Comparison of ENCODE assay signal across 8 cellular contexts in genomic region chr4:83771113-83771705, GRCh38.
A peak's percentile ranks its signal among the peaks of the same experiment; 100 is the strongest.
DNase-seq lines count a peak whose midpoint lies in the region; ATAC-seq and TF ChIP-seq lines count a peak whose summit lies in the region.

No MANE protein-coding gene starts in this region.

- H3K4me3 ChIP-seq in fibroblast of lung (replicated peaks in 1 of 4; ENCODE audit: control extremely low read depth in 1 of 4, insufficient read depth in 1 of 4, low read depth in 3 of 4, low read length in 4 of 4) = no peak overlapping the region

- no peaks in the 10 kb centered on the region for H3K4me1 Mint-ChIP-seq in activated naive CD8-positive, alpha-beta T cell treated with anti-CD3 and anti-CD28 coated beads, Interleukin-2, amount 50 U/mL, for 24 hours

- H3K27ac ChIP-seq in fibroblast of lung (ENCODE audit: insufficient read depth, low read length) = no peak overlapping the region

- H3K9me3 Mint-ChIP-seq in activated naive CD8-positive, alpha-beta T cell treated with anti-CD3 and anti-CD28 coated beads, Interleukin-2, amount 50 U/mL, for 24 hours = no peaks in the 10 kb centered on the region

- peaks cover 8% of the 10 kb centered on the region for H3K27me3 Mint-ChIP-seq in activated naive CD8-positive, alpha-beta T cell treated with anti-CD3 and anti-CD28 coated beads, Interleukin-2, amount 50 U/mL, for 24 hours

- H3K9ac ChIP-seq in fibroblast of lung (ENCODE audit: insufficient read depth, low read length) = no peak overlapping the region

- no peaks in the 10 kb centered on the region for H3K79me2 ChIP-seq in fibroblast of lung (ENCODE audit: control insufficient read depth, insufficient read depth, low read length)

- no peaks in the 10 kb centered on the region for H4K20me1 ChIP-seq in fibroblast of lung (ENCODE audit: control insufficient read depth, extremely low read depth, insufficient read depth, low read length)

- no peak overlapping the region for H3K27ac Mint-ChIP-seq in activated naive CD8-positive, alpha-beta T cell treated with anti-CD3 and anti-CD28 coated beads, Interleukin-2, amount 50 U/mL, for 24 hours

- peak; percentile 53 to 62 for TF ChIP-seq CTCF in fibroblast of lung (conservative IDR thresholded peaks at IDR 0.05 in 1 of 2, IDR thresholded peaks at IDR 0.05 in 1 of 2; ENCODE audit: low read depth in 1 of 2, low read length in 2 of 2)

- no peaks in the 10 kb centered on the region for H3K36me3 Mint-ChIP-seq in activated naive CD8-positive, alpha-beta T cell treated with anti-CD3 and anti-CD28 coated beads, Interleukin-2, amount 50 U/mL, for 24 hours (ENCODE audit: low read depth)

- peak; percentile 84 for DNase-seq in GM03348 (ENCODE audit: low spot score)
- DNase-seq in RPMI7951 (ENCODE audit: low read depth) = peak; percentile 47
- DNase-seq in fibroblast of lung (ENCODE audit: low read depth in 2 of 2) = peak; percentile 29 to 43
- DNase-seq in non-pigmented ciliary epithelial cell (ENCODE audit: low read depth) = peak; percentile 38
- no peak for DNase-seq in activated naive CD8-positive, alpha-beta T cell treated with anti-CD3 and anti-CD28 coated beads, Interleukin-2, amount 50 U/mL, for 24 hours

- H3K27me3 ChIP-seq in fibroblast of lung (ENCODE audit: control insufficient read depth, insufficient read depth, low read length) = no peaks in the 10 kb centered on the region

- H3K4me1 ChIP-seq in fibroblast of lung (ENCODE audit: control insufficient read depth, extremely low read depth, insufficient read depth, low read length) = no peaks in the 10 kb centered on the region

- no peaks in the 10 kb centered on the region for H3K36me3 ChIP-seq in fibroblast of lung (ENCODE audit: control insufficient read depth, insufficient read depth, low read length)

- ATAC-seq in HG03103 (IDR thresholded peaks at IDR 0.05; ENCODE audit: low read depth, unreplicated experiment) = peak; percentile 52
- ATAC-seq in activated naive CD8-positive, alpha-beta T cell treated with anti-CD3 and anti-CD28 coated beads, Interleukin-2, amount 50 U/mL, for 24 hours = no peak
- ATAC-seq in HG03521 (IDR thresholded peaks at IDR 0.05; ENCODE audit: unreplicated experiment) = no peak
- no peak for ATAC-seq in GM21447 (IDR thresholded peaks at IDR 0.05; ENCODE audit: unreplicated experiment)

- H3K9me3 ChIP-seq in fibroblast of lung (ENCODE audit: control insufficient read depth, insufficient read depth, low read depth, low read length) = no peaks in the 10 kb centered on the region

- H3K4me2 ChIP-seq in fibroblast of lung (ENCODE audit: extremely low read depth, insufficient read depth, low read length) = no peak overlapping the region

- H3K4me3 Mint-ChIP-seq in activated naive CD8-positive, alpha-beta T cell treated with anti-CD3 and anti-CD28 coated beads, Interleukin-2, amount 50 U/mL, for 24 hours = no peak overlapping the region

- no peak overlapping the region for H2AFZ ChIP-seq in fibroblast of lung (ENCODE audit: low read length)
